In the genomic region with DNA sequence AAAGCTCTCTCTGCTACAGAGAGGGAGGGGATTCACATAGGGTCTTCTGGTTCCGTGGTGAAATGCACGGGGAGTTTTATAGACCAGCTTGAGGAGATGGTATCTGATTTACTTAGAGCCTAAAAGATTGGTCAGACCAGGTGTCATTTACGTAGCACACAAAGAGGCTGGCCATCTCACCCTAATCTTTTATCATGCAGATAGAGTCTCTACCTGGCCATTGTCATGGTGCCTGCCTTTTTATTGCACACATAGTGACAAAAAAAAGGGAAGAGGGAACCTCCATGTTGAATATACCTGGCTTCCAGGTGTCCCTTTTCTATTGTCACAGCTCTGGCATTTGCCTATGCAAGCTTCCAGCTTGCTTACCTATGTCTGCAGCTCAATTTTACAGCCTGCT, we compare ENCODE assay signal across 26 cellular contexts.
DNase-seq lines count a peak whose midpoint lies in the region; ATAC-seq, FAIRE-seq and TF ChIP-seq lines count a peak whose summit lies in the region.
"Had no signal": no experiment of that assay in that cellular context is flagged by ENCODE, and none has a peak within 500 bp of the region (broad histone marks: within the 10 kb centered on the region; RNA-seq: fewer than 3 reads in every experiment).

No MANE protein-coding gene starts in this region.

- H3K18ac ChIP-seq in H1 (ENCODE audit: extremely low read depth, low read length), result peak overlapping the region; percentile 40; the same call in 1 of the 2 replicates

- peaks cover 0 to 6% of the 10 kb centered on the region in 2 donors for H3K27me3 Mint-ChIP-seq in natural killer cell treated with Interleukin-12 subunit alpha and Interleukin-12 subunit beta and Interleukin-15 and Interleukin-18, amount 100 ng/mL, for 72 hours
- H3K27me3 Mint-ChIP-seq in Caco-2 (ENCODE audit: insufficient read depth, unreplicated experiment), result peaks cover 3% of the 10 kb centered on the region
- H3K27me3 Mint-ChIP-seq: B cell had no signal

- H2AFZ ChIP-seq in H1 (ENCODE audit: low read length), result peak overlapping the region; percentile 86
- H2AFZ ChIP-seq: GM23248, PC-9 had no signal

- H3K4ac ChIP-seq in H1 (replicated peaks; ENCODE audit: insufficient read length, low read depth, low read length), result no peak overlapping the region

- ATAC-seq in natural killer cell treated with Interleukin-12 subunit alpha and Interleukin-12 subunit beta and Interleukin-15 and Interleukin-18, amount 100 ng/mL, for 72 hours, result no peak
- no peak for ATAC-seq in HG03175 (IDR thresholded peaks at IDR 0.05; ENCODE audit: unreplicated experiment)
- ATAC-seq: CD8-positive, alpha-beta T cell; HCT116; Right ventricle myocardium inferior; SK-N-SH treated with all-trans-retinoic acid at 6 μM for 48 hours had no signal

- intact Hi-C loops in Caco-2 (cut with micrococcal nuclease; ENCODE audit: unreplicated experiment), result no loop called here

- no peak overlapping the region for H2BK15ac ChIP-seq in H1 (ENCODE audit: low read length)

- no peak overlapping the region for H3K27ac Mint-ChIP-seq in natural killer cell treated with Interleukin-12 subunit alpha and Interleukin-12 subunit beta and Interleukin-15 and Interleukin-18, amount 100 ng/mL, for 72 hours
- no peak overlapping the region for H3K27ac Mint-ChIP-seq in Caco-2 (ENCODE audit: unreplicated experiment)
- H3K27ac Mint-ChIP-seq: B cell; CD8-positive, alpha-beta T cell had no signal

- H3K36me3 Mint-ChIP-seq in natural killer cell treated with Interleukin-12 subunit alpha and Interleukin-12 subunit beta and Interleukin-15 and Interleukin-18, amount 100 ng/mL, for 72 hours, result no peaks in the 10 kb centered on the region
- no peaks in the 10 kb centered on the region for H3K36me3 Mint-ChIP-seq in Caco-2 (ENCODE audit: insufficient read depth, unreplicated experiment)
- H3K36me3 Mint-ChIP-seq: CD8-positive, alpha-beta T cell had no signal

- CTCF ChIA-PET in H1 (lab: Charles Lee; ENCODE audit: partially characterized antibody) (interaction anchor here (1.1 to 1.6 kb wide), 2 partner anchors 10 to 168 kb away, joined by 3 to 5 read pairs; no protein-coding TSS in a partner anchor), Caco-2 (lab: Charles Lee) (no interaction called here)

- H3K9ac ChIP-seq in H1 (replicated peaks in 1 of 4; ENCODE audit: extremely low read depth in 1 of 4, low read depth in 3 of 4, low read length in 3 of 4), result no peak overlapping the region
- H3K9ac ChIP-seq in iPS-15b (ENCODE audit: low read depth, low read length), result no peak overlapping the region
- H3K9ac ChIP-seq: GM23248 had no signal

- no peak for TF ChIP-seq RAD21 in H1 (IDR thresholded peaks at IDR 0.05 in 1 of 2, conservative IDR thresholded peaks at IDR 0.05 in 1 of 2; ENCODE audit: low read depth in 2 of 2, low read length in 2 of 2)

- peak overlapping the region; percentile 82; the same call in 1 of the 2 replicates for H2BK20ac ChIP-seq in H1 (ENCODE audit: low read length)

- no peak overlapping the region for H3K23ac ChIP-seq in H1 (ENCODE audit: insufficient read length)

- H4K20me1 ChIP-seq in H1 (replicated peaks in 1 of 2; ENCODE audit: control insufficient read depth in 1 of 2, insufficient read depth in 2 of 2, low read length in 2 of 2), result no peaks in the 10 kb centered on the region

- peak overlapping the region; percentile 0 for H4K91ac ChIP-seq in H1 (replicated peaks; ENCODE audit: insufficient read length, low read length)

- H3K27ac ChIP-seq in HL-60 (replicated peaks), result peak overlapping the region; percentile 43; the same call in 1 of the 2 replicates
- no peak overlapping the region for H3K27ac ChIP-seq in H1 (ENCODE audit: low read depth, low read length)
- H3K27ac ChIP-seq: C4-2B, GM23248, PC-9, SJCRH30 had no signal

- no peaks in the 10 kb centered on the region for H3K9me3 Mint-ChIP-seq in natural killer cell treated with Interleukin-12 subunit alpha and Interleukin-12 subunit beta and Interleukin-15 and Interleukin-18, amount 100 ng/mL, for 72 hours
- no peaks in the 10 kb centered on the region for H3K9me3 Mint-ChIP-seq in Caco-2 (ENCODE audit: unreplicated experiment)

- H3K27me3 ChIP-seq in HL-60 (ENCODE audit: insufficient read depth, poor library complexity, severe bottlenecking) (no peaks in the 10 kb centered on the region), H1 (replicated peaks in 1 of 4; ENCODE audit: control insufficient read depth in 3 of 4, extremely low read depth in 1 of 4, insufficient read depth in 3 of 4, low read length in 3 of 4) (no peaks in the 10 kb centered on the region), iPS-15b (ENCODE audit: control insufficient read depth, insufficient read depth, low read length) (no peaks in the 10 kb centered on the region), Caco-2 (replicated peaks; ENCODE audit: control insufficient read depth, insufficient read depth, low read length) (no peaks in the 10 kb centered on the region)
- H3K27me3 ChIP-seq: MG63, SJCRH30 had no signal

- H3K4me3 ChIP-seq in HL-60 (replicated peaks; ENCODE audit: insufficient read depth, low read length), result no peak overlapping the region
- peak overlapping the region in 1 of 4 experiments; percentile 9; a peak in 1 of 8 replicates for H3K4me3 ChIP-seq in H1 (ENCODE audit: extremely low read depth in 1 of 4, insufficient read depth in 2 of 4, low read depth in 3 of 4, low read length in 4 of 4)
- peak overlapping the region; percentile 19 for H3K4me3 ChIP-seq in iPS-15b (ENCODE audit: low read depth, low read length)
- no peak overlapping the region for H3K4me3 ChIP-seq in Caco-2 (ENCODE audit: low read depth, low read length)
- H3K4me3 ChIP-seq: GM23248, MG63, PC-9, SJCRH30 had no signal

- POLR2A ChIA-PET in H1 (lab: Charles Lee; ENCODE audit: partially characterized antibody) (no interaction called here), Caco-2 (lab: Charles Lee) (no interaction called here)

- no peaks in the 10 kb centered on the region for H3K79me1 ChIP-seq in H1 (ENCODE audit: low read depth, low read length)

- H3K36me3 ChIP-seq in H1 (ENCODE audit: control insufficient read depth in 2 of 4, insufficient read depth in 4 of 4, low read length in 3 of 4) (no peaks in the 10 kb centered on the region), iPS-15b (ENCODE audit: control insufficient read depth, insufficient read depth, low read length) (no peaks in the 10 kb centered on the region), Caco-2 (ENCODE audit: control insufficient read depth, insufficient read depth, low read length) (no peaks in the 10 kb centered on the region)
- H3K36me3 ChIP-seq: MG63, SJCRH30 had no signal

- BruUV-seq in Caco-2 (replicated peaks; lab: Mats Ljungman, UMichigan), result no TSS peak

- DNase-seq in HL-60 (ENCODE audit: low read depth in 1 of 2, low spot score in 1 of 2) (no peak), H1 (ENCODE audit: low read depth in 1 of 2, low spot score in 2 of 2) (peak in 1 of 2 experiments; percentile 5), GM13976 (ENCODE audit: low spot score) (no peak), Caco-2 (no peak)
- no peak for DNase-seq in natural killer cell treated with Interleukin-12 subunit alpha and Interleukin-12 subunit beta and Interleukin-15 and Interleukin-18, amount 100 ng/mL, for 72 hours (ENCODE audit: low spot score)
- DNase-seq: CD8-positive, alpha-beta T cell; DMS 273 treated with DMSO at 0.1 percent for 48 hours; DND-41; GM23248; IMR-90; KG1; MG63; NCI-H1694; NCI-H2029 treated with DMSO at 0.1 percent for 48 hours; NCI-H446 treated with DMSO at 0.1 percent for 48 hours; NCI-H82; NK-92 treated with Interleukin-12 subunit alpha and Interleukin-12 subunit beta, amount 100 ng/mL, for 24 hours; PC-9; SJCRH30 had no signal

- no peak overlapping the region for H2AK5ac ChIP-seq in H1 (ENCODE audit: low read depth, low read length)

- no peak for TF ChIP-seq POLR2A in H1 (IDR thresholded peaks at IDR 0.05; ENCODE audit: control extremely low read depth in 1 of 2, low read depth in 2 of 2, low read length in 2 of 2)

- peaks cover 5 to 13% of the 10 kb centered on the region in 2 donors for H3K4me1 Mint-ChIP-seq in natural killer cell treated with Interleukin-12 subunit alpha and Interleukin-12 subunit beta and Interleukin-15 and Interleukin-18, amount 100 ng/mL, for 72 hours (ENCODE audit: low read depth in 2 of 2)
- H3K4me1 Mint-ChIP-seq in Caco-2 (ENCODE audit: low read depth, unreplicated experiment), result no peaks in the 10 kb centered on the region
- H3K4me1 Mint-ChIP-seq: B cell had no signal

- peak; percentile 69 for FAIRE-seq in H1 (lab: Jason Lieb, UNC)

- H3K4me1 ChIP-seq in H1 (replicated peaks in 1 of 4; ENCODE audit: control insufficient read depth in 3 of 4, insufficient read depth in 4 of 4, low read length in 3 of 4), result peaks cover 2 to 10% (median 7%) of the 10 kb centered on the region in 4 experiments; a peak in 5 of 7 replicates
- peaks cover 16% of the 10 kb centered on the region for H3K4me1 ChIP-seq in iPS-15b (ENCODE audit: control insufficient read depth, insufficient read depth, low read length)
- no peaks in the 10 kb centered on the region for H3K4me1 ChIP-seq in Caco-2
- H3K4me1 ChIP-seq: SJCRH30 had no signal

- H2BK12ac ChIP-seq in H1 (ENCODE audit: low read depth, low read length), result peak overlapping the region; percentile 50; the same call in 1 of the 2 replicates

- no peak overlapping the region for H3K56ac ChIP-seq in H1 (replicated peaks; ENCODE audit: insufficient read length, low read depth, low read length)

- no peak overlapping the region for H3K4me3 Mint-ChIP-seq in natural killer cell treated with Interleukin-12 subunit alpha and Interleukin-12 subunit beta and Interleukin-15 and Interleukin-18, amount 100 ng/mL, for 72 hours
- no peak overlapping the region for H3K4me3 Mint-ChIP-seq in Caco-2 (ENCODE audit: unreplicated experiment)
- H3K4me3 Mint-ChIP-seq: B cell; CD8-positive, alpha-beta T cell had no signal

- H3K23me2 ChIP-seq in H1 (ENCODE audit: low read depth, low read length), result no peaks in the 10 kb centered on the region

- no peaks in the 10 kb centered on the region; a peak in 1 of 4 replicates for H3K9me3 ChIP-seq in H1 (ENCODE audit: insufficient read depth in 2 of 2, low read depth in 1 of 2, low read length in 1 of 2)
- H3K9me3 ChIP-seq in iPS-15b (ENCODE audit: control insufficient read depth, insufficient read depth, low read length), result no peaks in the 10 kb centered on the region
- no peaks in the 10 kb centered on the region for H3K9me3 ChIP-seq in Caco-2
- H3K9me3 ChIP-seq: MG63, SJCRH30 had no signal

- in situ Hi-C loops in GM13976 (cut with MboI; ENCODE audit: low sequenced_read_pairs, unreplicated experiment), result no loop called here

- no peaks in the 10 kb centered on the region for H3K79me2 ChIP-seq in H1 (ENCODE audit: control insufficient read depth in 1 of 2, insufficient read depth in 2 of 2, low read length in 2 of 2)

- H2BK120ac ChIP-seq in H1 (replicated peaks; ENCODE audit: low read depth, low read length), result peak overlapping the region; percentile 7

- H4K8ac ChIP-seq in H1 (ENCODE audit: extremely low read depth, insufficient read depth, low read length), result no peak overlapping the region

- peak overlapping the region; percentile 32 to 46; a peak in 3 of 4 replicates for H3K4me2 ChIP-seq in H1 (ENCODE audit: insufficient read depth in 1 of 2, low read depth in 2 of 2, low read length in 2 of 2)
- H3K4me2 ChIP-seq: PC-9 had no signal

- peak overlapping the region; percentile 2 for H4K5ac ChIP-seq in H1 (ENCODE audit: insufficient read length, low read depth, low read length)

- 20% methylated on average over 3 of the region's 3 CpGs; no CpG with 5 or more reads in 1 of the 2 experiments for WGBS in H1 (ENCODE audit: extremely low coverage in 1 of 2, insufficient coverage in 1 of 2, insufficient read length in 1 of 2, insufficient replicate concordance in 2 of 2, low coverage in 1 of 2, low lambda C conversion rate in 2 of 2, missing lambda C conversion rate in 1 of 2), 2 experiments

- TF ChIP-seq CTCF in HL-60 (IDR thresholded peaks at IDR 0.05; ENCODE audit: insufficient read depth, low read length) (no peak), H1 (IDR thresholded peaks at IDR 0.05; ENCODE audit: control extremely low read depth in 1 of 3, insufficient read depth in 1 of 3, low read depth in 1 of 3, low read length in 3 of 3) (no peak), GM13976 (IDR thresholded peaks at IDR 0.05; ENCODE audit: borderline replicate concordance, control extremely low read depth, extremely low read depth, insufficient read depth, missing control alignments) (no peak), Caco-2 (IDR thresholded peaks at IDR 0.05; ENCODE audit: insufficient read depth in 1 of 2, low read depth in 1 of 2, low read length in 1 of 2, severe bottlenecking in 1 of 2, unreplicated experiment in 1 of 2) (no peak)

- TF ChIP-seq EP300 in H1 (IDR thresholded peaks at IDR 0.05; ENCODE audit: borderline replicate concordance in 1 of 2, low read depth in 2 of 2, low read length in 2 of 2), result no peak; a peak in 1 of 3 replicates

- H2BK5ac ChIP-seq in H1 (ENCODE audit: low read depth, low read length), result peak overlapping the region; percentile 38; the same call in 1 of the 2 replicates

- H3K14ac ChIP-seq in H1 (ENCODE audit: insufficient read length), result no peak overlapping the region
